In genomic region chr7:155962191-155962967, GRCh38 we compare ENCODE assay signal across 8 cellular contexts.
DNase-seq lines count a peak whose midpoint lies in the region; ATAC-seq and TF ChIP-seq lines count a peak whose summit lies in the region.
"Had no signal": no experiment of that assay in that cellular context is flagged by ENCODE, and none has a peak within 500 bp of the region (broad histone marks: within the 10 kb centered on the region; RNA-seq: fewer than 3 reads in every experiment).

No MANE protein-coding gene starts in this region.

- H3K9me3 ChIP-seq in SJSA1 (replicated peaks), result no peaks in the 10 kb centered on the region
- H3K9me3 ChIP-seq in endodermal cell (ENCODE audit: control insufficient read depth, low read length), result no peaks in the 10 kb centered on the region
- no peaks in the 10 kb centered on the region for H3K9me3 ChIP-seq in effector memory CD4-positive, alpha-beta T cell (ENCODE audit: control insufficient read depth, low read length)
- H3K9me3 ChIP-seq: suprapubic skin had no signal

- H3K4me3 ChIP-seq in SJSA1 (peak overlapping the region; percentile 3; the same call in 1 of the 2 replicates), endodermal cell (ENCODE audit: low read length) (no peak overlapping the region)
- no peak overlapping the region for H3K4me3 ChIP-seq in effector memory CD4-positive, alpha-beta T cell (ENCODE audit: insufficient read depth, low read depth, low read length, poor library complexity, severe bottlenecking)
- H3K4me3 ChIP-seq: suprapubic skin had no signal

- H3K4me3 Mint-ChIP-seq in endodermal cell, result no peak overlapping the region

- no peak for TF ChIP-seq CTCF in endodermal cell (conservative IDR thresholded peaks at IDR 0.05)

- H3K36me3 ChIP-seq in SJSA1 (no peaks in the 10 kb centered on the region), endodermal cell (ENCODE audit: control insufficient read depth, insufficient read depth, low read length) (no peaks in the 10 kb centered on the region)
- no peaks in the 10 kb centered on the region for H3K36me3 ChIP-seq in effector memory CD4-positive, alpha-beta T cell (ENCODE audit: control insufficient read depth, insufficient read depth, low read length)
- H3K36me3 ChIP-seq: suprapubic skin had no signal

- no peaks in the 10 kb centered on the region for H3K36me3 Mint-ChIP-seq in endodermal cell (ENCODE audit: low read depth)

- DNase-seq in SJSA1 (ENCODE audit: low read depth in 1 of 2, low spot score in 2 of 2) (peak; percentile 58 to 76), endodermal cell (peak; percentile 15), NCI-H510A (lab: John Stamatoyannopoulos, UW) (no peak)
- peak; percentile 69 for DNase-seq in stimulated activated CD4-positive, alpha-beta T cell treated with anti-CD3 and anti-CD28 coated beads, Interleukin-1b, Interleukin-23, amount 100 ng/mL, for 48 hours
- no peak for DNase-seq in effector memory CD4-positive, alpha-beta T cell

- 85 to 90% methylated on average over 8 to 13 of the region's 13 CpGs for WGBS in endodermal cell (ENCODE audit: insufficient coverage in 1 of 2, insufficient read length in 1 of 2), 2 experiments

- H3K27ac ChIP-seq in SJSA1, result peak overlapping the region; percentile 47
- no peak overlapping the region for H3K27ac ChIP-seq in endodermal cell (ENCODE audit: low read depth, low read length)
- H3K27ac ChIP-seq in effector memory CD4-positive, alpha-beta T cell (ENCODE audit: insufficient read depth, low read length, poor library complexity, severe bottlenecking), result no peak overlapping the region
- H3K27ac ChIP-seq: suprapubic skin had no signal

- ATAC-seq in HG03521 (IDR thresholded peaks at IDR 0.05; ENCODE audit: unreplicated experiment) (peak; percentile 52), GM18907 (IDR thresholded peaks at IDR 0.05; ENCODE audit: unreplicated experiment) (no peak)

- H3K27ac Mint-ChIP-seq in endodermal cell, result no peak overlapping the region

- H3K9ac ChIP-seq in endodermal cell (ENCODE audit: extremely low read depth, low read length, poor library complexity, severe bottlenecking), result no peak overlapping the region

- H3K27me3 ChIP-seq in SJSA1 (replicated peaks) (no peaks in the 10 kb centered on the region), endodermal cell (ENCODE audit: control insufficient read depth, insufficient read depth, low read length, poor library complexity, severe bottlenecking) (no peaks in the 10 kb centered on the region)
- H3K27me3 ChIP-seq in effector memory CD4-positive, alpha-beta T cell (replicated peaks; ENCODE audit: control insufficient read depth, insufficient read depth, low read length, poor library complexity, severe bottlenecking), result no peaks in the 10 kb centered on the region

- H3K27me3 Mint-ChIP-seq in endodermal cell (ENCODE audit: insufficient read depth), result peaks cover 2% of the 10 kb centered on the region

- no peaks in the 10 kb centered on the region for H3K9me3 Mint-ChIP-seq in endodermal cell

- H3K4me1 ChIP-seq in SJSA1 (replicated peaks) (peaks cover 35% of the 10 kb centered on the region), endodermal cell (ENCODE audit: control insufficient read depth, insufficient read depth, low read length) (no peaks in the 10 kb centered on the region)
- H3K4me1 ChIP-seq in effector memory CD4-positive, alpha-beta T cell (ENCODE audit: control insufficient read depth, insufficient read depth, low read length, poor library complexity, severe bottlenecking), result no peaks in the 10 kb centered on the region
- H3K4me1 ChIP-seq: suprapubic skin had no signal

- no peaks in the 10 kb centered on the region for H3K4me1 Mint-ChIP-seq in endodermal cell

Comparison
In these comparisons a context has a peak if more than half of its experiments do, and no peak if none do; other contexts are left out.
1. DNase-seq: peak in SJSA1 (2 of 2), endodermal cell (single experiment) and stimulated activated CD4-positive, alpha-beta T cell treated with anti-CD3 and anti-CD28 coated beads, Interleukin-1b, Interleukin-23, amount 100 ng/mL, for 48 hours (single experiment); none in NCI-H510A (single experiment) and effector memory CD4-positive, alpha-beta T cell (0 of 3).